In genomic region chr6:26363882-26364825, GRCh38 we compare ENCODE assay signal across 6 cellular contexts. TPM values are rescaled to one million over a fixed set of nuclear protein-coding genes. Genes with fewer than 3 reads are reported as not detected.
DNase-seq lines count a peak whose midpoint lies in the region; ATAC-seq lines count a peak whose summit lies in the region.

No MANE protein-coding gene starts in this region.

- H3K9me3 ChIP-seq in SJSA1 (replicated peaks): no peaks in the 10 kb centered on the region

- DNase-seq in COLO829 (ENCODE audit: low spot score): peak; percentile 50
- peak in 1 of 2 experiments; percentile 62 for DNase-seq in SJSA1 (ENCODE audit: low read depth in 1 of 2, low spot score in 2 of 2)
- DNase-seq in kidney glomerular epithelial cell (lab: John Stamatoyannopoulos, UW): peak; percentile 26
- no peak for DNase-seq in NCI-H128 (lab: John Stamatoyannopoulos, UW; ENCODE audit: unreplicated experiment)
- DNase-seq in SIG-M5 (lab: John Stamatoyannopoulos, UW): no peak

- H3K4me3 ChIP-seq in SJSA1: peak overlapping the region; percentile 50

- no peaks in the 10 kb centered on the region for H3K27me3 ChIP-seq in SJSA1 (replicated peaks)

- H3K27ac ChIP-seq in SJSA1: peak overlapping the region; percentile 95

- H3K4me1 ChIP-seq in SJSA1 (replicated peaks): peaks cover 21% of the 10 kb centered on the region

- no peak for ATAC-seq in HG03139 (IDR thresholded peaks at IDR 0.05; ENCODE audit: unreplicated experiment)

- H3K36me3 ChIP-seq in SJSA1: peaks cover 5% of the 10 kb centered on the region; the same call in 1 of the 2 replicates

RNA-seq across cellular contexts. Expression of gene BTN3A2, which starts 0.8 kb away (rescaled TPM):
- 46.4 and 57.7 TPM in 2 replicates for total RNA-seq in SJSA1 (2014; rRNA removed; shearing (Covaris generic))

RNA-seq across cellular contexts. Expression of gene BTN2A2, which starts 18.8 kb away (rescaled TPM):
- total RNA-seq in SJSA1 (2014; rRNA removed; shearing (Covaris generic)): 17.4 and 20.0 TPM in 2 replicates

RNA-seq across cellular contexts. Expression of gene BTN3A1, which starts 37.9 kb away (rescaled TPM):
- 16.7 and 26.2 TPM in 2 replicates for total RNA-seq in SJSA1 (2014; rRNA removed; shearing (Covaris generic))

Comparison
In these comparisons a context has a peak if more than half of its experiments do, and no peak if none do; other contexts are left out.
1. DNase-seq: peak in COLO829 (single experiment) and kidney glomerular epithelial cell (single experiment); none in NCI-H128 (single experiment) and SIG-M5 (single experiment).